Comparison of ENCODE assay signal across 22 cellular contexts in genomic region chr3:27642796-27643195, GRCh38.
"Had no signal": no experiment of that assay in that cellular context is flagged by ENCODE, and none has a peak within 500 bp of the region (broad histone marks: within the 10 kb centered on the region; RNA-seq: fewer than 3 reads in every experiment).

No MANE protein-coding gene starts in this region.

- ATAC-seq: SK-N-SH treated with all-trans-retinoic acid at 6 μM for 48 hours had no signal

- H3K4me1 ChIP-seq: colonic mucosa, foreskin keratinocyte, right atrium auricular region had no signal

- H3K4me3 ChIP-seq: ascending aorta, colonic mucosa, right atrium auricular region, smooth muscle cell had no signal

- H3K4me2 ChIP-seq: smooth muscle cell had no signal

- H3K27ac Mint-ChIP-seq: activated CD4-positive, alpha-beta memory T cell treated with anti-CD3 and anti-CD28 coated beads for 36 hours; activated naive CD8-positive, alpha-beta T cell treated with anti-CD3 and anti-CD28 coated beads, Interleukin-2, amount 10 ng/mL, durations not matched to agents 7 days and 5 days; activated T-cell treated with anti-CD3 and anti-CD28 coated beads, Interleukin-2, amount 50 U/mL, for 24 hours; progenitor cell of endocrine pancreas; stimulated activated naive CD8-positive, alpha-beta T cell treated with anti-CD3 and anti-CD28 coated beads, Interleukin-15, Interleukin-2, amounts not matched to agents 100 ng/mL and 50 ng/mL, for 24 hours had no signal

- H3K36me3 ChIP-seq: ascending aorta, colonic mucosa, right atrium auricular region had no signal

- H3K27me3 Mint-ChIP-seq: activated CD4-positive, alpha-beta memory T cell treated with anti-CD3 and anti-CD28 coated beads for 36 hours; activated T-cell treated with anti-CD3 and anti-CD28 coated beads, Interleukin-2, amount 50 U/mL, for 24 hours; progenitor cell of endocrine pancreas; stimulated activated naive CD8-positive, alpha-beta T cell treated with anti-CD3 and anti-CD28 coated beads, Interleukin-15, Interleukin-2, amounts not matched to agents 100 ng/mL and 50 ng/mL, for 24 hours; type B pancreatic cell had no signal

- DNase-seq: activated CD4-positive, alpha-beta memory T cell treated with anti-CD3 and anti-CD28 coated beads for 36 hours; activated CD4-positive, alpha-beta T cell treated with anti-CD3 and anti-CD28 coated beads for 1 hour; activated gamma-delta T cell; activated naive CD8-positive, alpha-beta T cell treated with anti-CD3 and anti-CD28 coated beads, Interleukin-2, amount 10 ng/mL, durations not matched to agents 7 days and 5 days; activated T-cell treated with anti-CD3 and anti-CD28 coated beads, Interleukin-2, amount 50 U/mL, for 24 hours; colonic mucosa; foreskin keratinocyte; glutamatergic neuron; mesendoderm; nucleus accumbens; stimulated activated CD4-positive, alpha-beta T cell treated with anti-CD3 and anti-CD28 coated beads, Interleukin-4, amount 100 ng/mL, for 4 hours; stimulated activated CD8-positive, alpha-beta memory T cell treated with anti-CD3 and anti-CD28 coated beads, Interleukin-4, amount 100 ng/mL, for 48 hours; T-helper 1 cell had no signal

- H3K4me1 Mint-ChIP-seq: nephron had no signal

- H3K9me3 Mint-ChIP-seq: activated CD4-positive, alpha-beta memory T cell treated with anti-CD3 and anti-CD28 coated beads for 36 hours; activated T-cell treated with anti-CD3 and anti-CD28 coated beads, Interleukin-2, amount 50 U/mL, for 24 hours; nephron; stimulated activated naive CD8-positive, alpha-beta T cell treated with anti-CD3 and anti-CD28 coated beads, Interleukin-15, Interleukin-2, amounts not matched to agents 100 ng/mL and 50 ng/mL, for 24 hours; type B pancreatic cell had no signal

- H3K27me3 ChIP-seq: ascending aorta, colonic mucosa, foreskin keratinocyte, right atrium auricular region had no signal

- H3K27ac ChIP-seq: ascending aorta, colonic mucosa, foreskin keratinocyte, right atrium auricular region, VCaP had no signal

- H3K9me3 ChIP-seq: ascending aorta, colonic mucosa, right atrium auricular region had no signal

- H3K36me3 Mint-ChIP-seq: activated CD4-positive, alpha-beta memory T cell treated with anti-CD3 and anti-CD28 coated beads for 36 hours; type B pancreatic cell had no signal

- H3K4me3 Mint-ChIP-seq: activated CD4-positive, alpha-beta memory T cell treated with anti-CD3 and anti-CD28 coated beads for 36 hours; activated naive CD8-positive, alpha-beta T cell treated with anti-CD3 and anti-CD28 coated beads, Interleukin-2, amount 10 ng/mL, durations not matched to agents 7 days and 5 days; activated T-cell treated with anti-CD3 and anti-CD28 coated beads, Interleukin-2, amount 50 U/mL, for 24 hours; nephron; stimulated activated naive CD8-positive, alpha-beta T cell treated with anti-CD3 and anti-CD28 coated beads, Interleukin-15, Interleukin-2, amounts not matched to agents 100 ng/mL and 50 ng/mL, for 24 hours; type B pancreatic cell had no signal
